In genomic region chr1:113576271-113576670, GRCh38 we compare ENCODE assay signal across 25 cellular contexts.
"Had no signal": no experiment of that assay in that cellular context is flagged by ENCODE, and none has a peak within 500 bp of the region (broad histone marks: within the 10 kb centered on the region; RNA-seq: fewer than 3 reads in every experiment).

No MANE protein-coding gene starts in this region.

- H3K27ac Mint-ChIP-seq: dendritic cell treated with granulocyte-macrophage colony-stimulating factor and Interleukin-4, amounts not matched to agents 40 ng/mL and 50 ng/mL, for 4 days; endodermal cell; naive thymus-derived CD8-positive, alpha-beta T cell; nephron progenitor cell; stimulated activated effector memory CD8-positive, alpha-beta T cell treated with anti-CD3 and anti-CD28 coated beads, Interleukin-12 subunit alpha, Interleukin-12 subunit beta, amount 100 ng/mL, for 72 hours had no signal

- DNase-seq: colonic mucosa; effector CD8-positive, alpha-beta T cell; endodermal cell; gastrocnemius medialis; heart left ventricle; hippocampal formation; left cardiac atrium; left lung; mesenchymal stem cell; midbrain; naive thymus-derived CD8-positive, alpha-beta T cell; nephron progenitor cell; nucleus accumbens; stimulated activated CD4-positive, alpha-beta T cell treated with anti-CD3 and anti-CD28 coated beads, Interleukin-12 subunit alpha, Interleukin-12 subunit beta, amount 100 ng/mL, for 4 hours; stimulated activated CD4-positive, alpha-beta T cell treated with anti-CD3 and anti-CD28 coated beads, Interleukin-1b, Interleukin-23, amount 100 ng/mL, for 48 hours; stimulated activated CD4-positive, alpha-beta T cell treated with anti-CD3 and anti-CD28 coated beads, Interleukin-4, amount 100 ng/mL, for 1 hour; stimulated activated naive CD4-positive, alpha-beta T cell treated with Interleukin-2 at 50 U/mL for 16 hours; stomach; thyroid gland; upper lobe of left lung had no signal

- H3K36me3 Mint-ChIP-seq: stimulated activated effector memory CD8-positive, alpha-beta T cell treated with anti-CD3 and anti-CD28 coated beads, Interleukin-12 subunit alpha, Interleukin-12 subunit beta, amount 100 ng/mL, for 72 hours had no signal

- H3K4me3 Mint-ChIP-seq: dendritic cell treated with granulocyte-macrophage colony-stimulating factor and Interleukin-4, amounts not matched to agents 40 ng/mL and 50 ng/mL, for 4 days; endodermal cell; naive thymus-derived CD8-positive, alpha-beta T cell; nephron progenitor cell; stimulated activated effector memory CD8-positive, alpha-beta T cell treated with anti-CD3 and anti-CD28 coated beads, Interleukin-12 subunit alpha, Interleukin-12 subunit beta, amount 100 ng/mL, for 72 hours had no signal

- H3K27me3 Mint-ChIP-seq: dendritic cell treated with granulocyte-macrophage colony-stimulating factor and Interleukin-4, amounts not matched to agents 40 ng/mL and 50 ng/mL, for 4 days had no signal

- H3K4me1 Mint-ChIP-seq: endodermal cell; naive thymus-derived CD8-positive, alpha-beta T cell; nephron progenitor cell; stimulated activated effector memory CD8-positive, alpha-beta T cell treated with anti-CD3 and anti-CD28 coated beads, Interleukin-12 subunit alpha, Interleukin-12 subunit beta, amount 100 ng/mL, for 72 hours had no signal

- H3K4me3 ChIP-seq: colonic mucosa, gastrocnemius medialis, heart left ventricle, left lung, prostate gland, right atrium auricular region, smooth muscle cell, stomach, thyroid gland, upper lobe of left lung had no signal
